In the genomic region with DNA sequence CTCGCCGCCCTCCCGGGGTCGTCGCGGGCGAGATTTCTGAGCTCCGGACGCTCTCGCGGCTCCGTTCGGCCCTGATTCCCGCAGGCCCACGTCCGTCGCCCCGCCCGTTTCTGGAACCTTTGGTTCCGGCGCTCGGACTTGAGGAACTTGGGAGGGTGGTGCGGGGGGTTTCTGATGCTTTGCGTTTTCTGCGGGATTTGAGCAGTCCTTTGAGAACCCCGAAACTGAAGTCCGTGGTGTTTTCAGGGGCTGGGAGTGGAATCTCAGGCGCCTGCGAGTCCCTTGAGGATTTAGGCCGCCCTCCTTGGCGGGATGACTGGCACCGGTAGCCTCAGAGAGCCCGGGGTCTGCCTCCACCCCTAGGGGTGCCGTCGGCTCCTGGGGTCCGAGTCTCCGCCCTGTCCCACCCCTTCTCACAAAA, we compare ENCODE assay signal across 8 cellular contexts. TPM values are rescaled to one million over a fixed set of nuclear protein-coding genes. Genes with fewer than 3 reads are reported as not detected.
A peak's percentile ranks its signal among the peaks of the same experiment; 100 is the strongest.
DNase-seq lines count a peak whose midpoint lies in the region; ATAC-seq lines count a peak whose summit lies in the region.

No MANE protein-coding gene starts in this region.

- no peak overlapping the region for H3K27ac Mint-ChIP-seq in activated naive CD8-positive, alpha-beta T cell treated with anti-CD3 and anti-CD28 coated beads, Interleukin-2, amount 10 ng/mL, durations not matched to agents 7 days and 5 days

- peak overlapping the region; percentile 74 for H3K4me3 Mint-ChIP-seq in activated naive CD8-positive, alpha-beta T cell treated with anti-CD3 and anti-CD28 coated beads, Interleukin-2, amount 10 ng/mL, durations not matched to agents 7 days and 5 days

- peaks cover 4% of the 10 kb centered on the region for H3K36me3 Mint-ChIP-seq in activated naive CD8-positive, alpha-beta T cell treated with anti-CD3 and anti-CD28 coated beads, Interleukin-2, amount 10 ng/mL, durations not matched to agents 7 days and 5 days

- H3K9me3 ChIP-seq in skeletal muscle tissue (ENCODE audit: control insufficient read depth in 3 of 3, low read length in 3 of 3): peaks cover 0 to 1% (median 0%) of the 10 kb centered on the region in 3 donors

- POLR2A ChIA-PET in activated naive CD8-positive, alpha-beta T cell treated with anti-CD3 and anti-CD28 coated beads, Interleukin-2, amount 10 ng/mL, durations not matched to agents 7 days and 5 days (lab: Charles Lee): interaction anchor here (0.6 to 0.8 kb wide), 2 partner anchors 13 to 231 kb away, joined by 3 read pairs; no protein-coding TSS in a partner anchor

- H3K9me3 Mint-ChIP-seq in activated naive CD8-positive, alpha-beta T cell treated with anti-CD3 and anti-CD28 coated beads, Interleukin-2, amount 10 ng/mL, durations not matched to agents 7 days and 5 days: peaks cover 5% of the 10 kb centered on the region

- DNase-seq in activated CD4-positive, CD25-positive, alpha-beta regulatory T cell (lab: John Stamatoyannopoulos, UW): no peak
- no peak for DNase-seq in activated naive CD8-positive, alpha-beta T cell treated with anti-CD3 and anti-CD28 coated beads, Interleukin-2, amount 10 ng/mL, durations not matched to agents 7 days and 5 days
- DNase-seq in DMS53 (lab: John Stamatoyannopoulos, UW) (no peak), AG20443 (ENCODE audit: low spot score) (no peak)

- peak overlapping the region; percentile 86 for H3K27ac ChIP-seq in skeletal muscle tissue (ENCODE audit: low read depth, low read length)

- H3K27me3 Mint-ChIP-seq in activated naive CD8-positive, alpha-beta T cell treated with anti-CD3 and anti-CD28 coated beads, Interleukin-2, amount 10 ng/mL, durations not matched to agents 7 days and 5 days: peaks cover 10% of the 10 kb centered on the region

- peaks cover 2% of the 10 kb centered on the region for H3K4me1 Mint-ChIP-seq in activated naive CD8-positive, alpha-beta T cell treated with anti-CD3 and anti-CD28 coated beads, Interleukin-2, amount 10 ng/mL, durations not matched to agents 7 days and 5 days

- H3K4me1 ChIP-seq in skeletal muscle tissue (ENCODE audit: control insufficient read depth in 3 of 3, insufficient read depth in 3 of 3, low read length in 3 of 3): peaks cover 9 to 26% (median 18%) of the 10 kb centered on the region in 3 donors

- peak overlapping the region; percentile 85 to 95 (median 90) for H3K9ac ChIP-seq in skeletal muscle tissue (ENCODE audit: low read depth in 1 of 3, low read length in 3 of 3)

- H3K4me3 ChIP-seq in iPS-11a (ENCODE audit: low read depth, low read length) (peak overlapping the region; percentile 58), skeletal muscle tissue (ENCODE audit: low read length in 3 of 3) (peak overlapping the region; percentile 79 to 86 (median 80))

- peak; percentile 14 to 21 for ATAC-seq in activated CD4-positive, CD25-positive, alpha-beta regulatory T cell treated with anti-CD3 and anti-CD28 coated beads, Interleukin-2, amount 50 U/mL, for 24 hours
- no peak for ATAC-seq in activated naive CD8-positive, alpha-beta T cell treated with anti-CD3 and anti-CD28 coated beads, Interleukin-2, amount 10 ng/mL, durations not matched to agents 7 days and 5 days (ENCODE audit: low read depth)
- no peak for ATAC-seq in HG03139 (IDR thresholded peaks at IDR 0.05; ENCODE audit: unreplicated experiment)

- H3K27me3 ChIP-seq in skeletal muscle tissue (ENCODE audit: control insufficient read depth in 3 of 3, insufficient read depth in 3 of 3, low read length in 3 of 3): no peaks in the 10 kb centered on the region

- H3K36me3 ChIP-seq in skeletal muscle tissue (ENCODE audit: control insufficient read depth in 3 of 3, insufficient read depth in 3 of 3, low read length in 3 of 3): peaks cover 4 to 9% (median 4%) of the 10 kb centered on the region in 3 donors

RNA-seq across cellular contexts. Expression of gene THNSL2, which starts 0.3 kb away (rescaled TPM):
- total RNA-seq in activated naive CD8-positive, alpha-beta T cell treated with anti-CD3 and anti-CD28 coated beads, Interleukin-2, amount 10 ng/mL, durations not matched to agents 7 days and 5 days: 1 to 10 TPM; 1.3 TPM
- 9.9 TPM for total RNA-seq in skeletal muscle tissue

RNA-seq across cellular contexts. Expression of gene FABP1, which starts 42.6 kb away (rescaled TPM):
- not detected for total RNA-seq in activated naive CD8-positive, alpha-beta T cell treated with anti-CD3 and anti-CD28 coated beads, Interleukin-2, amount 10 ng/mL, durations not matched to agents 7 days and 5 days
- total RNA-seq in skeletal muscle tissue: not detected

Comparison
In these comparisons a context has a peak if more than half of its experiments do, and no peak if none do; other contexts are left out.
1. ATAC-seq: peak in activated CD4-positive, CD25-positive, alpha-beta regulatory T cell treated with anti-CD3 and anti-CD28 coated beads, Interleukin-2, amount 50 U/mL, for 24 hours (2 of 2); none in activated naive CD8-positive, alpha-beta T cell treated with anti-CD3 and anti-CD28 coated beads, Interleukin-2, amount 10 ng/mL, durations not matched to agents 7 days and 5 days (single experiment) and HG03139 (single experiment).